In genomic region chr12:55847033-55847432, GRCh38 we compare ENCODE assay signal across 8 cellular contexts. TPM values are rescaled to one million over a fixed set of nuclear protein-coding genes. Genes with fewer than 3 reads are reported as not detected.
DNase-seq lines count a peak whose midpoint lies in the region; ATAC-seq and TF ChIP-seq lines count a peak whose summit lies in the region.

No MANE protein-coding gene starts in this region.

- no peak overlapping the region for H3K4me3 Mint-ChIP-seq in naive thymus-derived CD4-positive, alpha-beta T cell

- H3K27me3 Mint-ChIP-seq in naive thymus-derived CD4-positive, alpha-beta T cell: peaks cover 0 to 10% (median 0%) of the 10 kb centered on the region in 5 donors

- CTCF ChIA-PET in naive thymus-derived CD4-positive, alpha-beta T cell (lab: Charles Lee): no interaction called here

- intact Hi-C loops in naive thymus-derived CD4-positive, alpha-beta T cell (cut with micrococcal nuclease): no loop called here

- H3K9me3 ChIP-seq in naive thymus-derived CD4-positive, alpha-beta T cell (ENCODE audit: control insufficient read depth in 2 of 3, low read length in 3 of 3): no peaks in the 10 kb centered on the region

- ATAC-seq in naive thymus-derived CD4-positive, alpha-beta T cell: peak; percentile 66
- no peak for ATAC-seq in HG02885 (IDR thresholded peaks at IDR 0.05; ENCODE audit: poor library complexity, unreplicated experiment)
- no peak for ATAC-seq in HG03520 (IDR thresholded peaks at IDR 0.05; ENCODE audit: unreplicated experiment)

- peaks cover 0 to 5% (median 0%) of the 10 kb centered on the region in 7 donors for H3K4me1 Mint-ChIP-seq in naive thymus-derived CD4-positive, alpha-beta T cell

- H3K4me3 ChIP-seq in cardiac fibroblast (replicated peaks in 1 of 2; ENCODE audit: low read depth in 2 of 2, low read length in 2 of 2): no peak overlapping the region
- no peak overlapping the region for H3K4me3 ChIP-seq in naive thymus-derived CD4-positive, alpha-beta T cell (ENCODE audit: low read length)

- no peaks in the 10 kb centered on the region for H3K36me3 Mint-ChIP-seq in naive thymus-derived CD4-positive, alpha-beta T cell

- peak overlapping the region in 1 of 9 donors; percentile 25 for H3K27ac Mint-ChIP-seq in naive thymus-derived CD4-positive, alpha-beta T cell

- no peaks in the 10 kb centered on the region for H3K4me1 ChIP-seq in naive thymus-derived CD4-positive, alpha-beta T cell (ENCODE audit: control insufficient read depth in 2 of 2, insufficient read depth in 2 of 2, low read length in 2 of 2)

- no peaks in the 10 kb centered on the region for H3K36me3 ChIP-seq in naive thymus-derived CD4-positive, alpha-beta T cell (ENCODE audit: control insufficient read depth in 2 of 3, insufficient read depth in 3 of 3, low read length in 3 of 3)

- peak; percentile 34 for DNase-seq in stimulated activated CD4-positive, alpha-beta T cell treated with anti-CD3 and anti-CD28 coated beads, Interleukin-15, amount 100 ng/mL, for 24 hours
- no peak for DNase-seq in stimulated activated CD4-positive, alpha-beta T cell treated with anti-CD3 and anti-CD28 coated beads, Interleukin-12 subunit alpha, Interleukin-12 subunit beta, amount 100 ng/mL, for 4 hours
- DNase-seq in cardiac fibroblast (ENCODE audit: low read depth in 2 of 2) (peak; percentile 80 to 93), AML-193 (lab: John Stamatoyannopoulos, UW) (no peak)
- DNase-seq in naive thymus-derived CD4-positive, alpha-beta T cell: no peak
- DNase-seq in activated CD4-positive, CD25-positive, alpha-beta regulatory T cell treated with anti-CD3 and anti-CD28 coated beads, Interleukin-2, amount 50 U/mL, for 72 hours: no peak

- TF ChIP-seq CTCF in cardiac fibroblast (IDR thresholded peaks at IDR 0.05; ENCODE audit: low read depth, low read length): no peak

- no peaks in the 10 kb centered on the region for H3K9me3 Mint-ChIP-seq in naive thymus-derived CD4-positive, alpha-beta T cell

- H3K27me3 ChIP-seq in naive thymus-derived CD4-positive, alpha-beta T cell (ENCODE audit: control insufficient read depth in 2 of 2, insufficient read depth in 2 of 2, low read length in 2 of 2): no peaks in the 10 kb centered on the region

- POLR2A ChIA-PET in naive thymus-derived CD4-positive, alpha-beta T cell (lab: Charles Lee): interaction anchor here (0.8 to 2.0 kb wide), 2 partner anchors 17 to 34 kb away, joined by 3 to 5 read pairs; partner anchors contain the start of gene DNAJC14

- no peak overlapping the region for H3K27ac ChIP-seq in naive thymus-derived CD4-positive, alpha-beta T cell (ENCODE audit: low read depth, low read length)

RNA-seq across cellular contexts. Expression of gene MMP19, which starts 4.3 kb away (rescaled TPM):
- under 1 TPM in 4 of 5 experiments, not detected in 1; 0.24 to 0.84 (median 0.54) TPM for total RNA-seq in naive thymus-derived CD4-positive, alpha-beta T cell
- not detected for polyA plus RNA-seq in naive thymus-derived CD4-positive, alpha-beta T cell

RNA-seq across cellular contexts. Expression of gene DNAJC14, which starts 17.6 kb away (rescaled TPM):
- total RNA-seq in naive thymus-derived CD4-positive, alpha-beta T cell: 10 to 100 TPM; 20.3 to 36.1 (median 35.9) TPM
- polyA plus RNA-seq in naive thymus-derived CD4-positive, alpha-beta T cell: 10 to 100 TPM; 31.9 to 50.4 TPM

RNA-seq across cellular contexts. Expression of gene ORMDL2, which starts 29.2 kb away (rescaled TPM):
- 10 to 100 TPM; 12.3 to 67.3 (median 40.5) TPM for total RNA-seq in naive thymus-derived CD4-positive, alpha-beta T cell
- polyA plus RNA-seq in naive thymus-derived CD4-positive, alpha-beta T cell: 100 to 1,000 TPM in 1 of 2 donors, 10 to 100 TPM in 1; 96.0 to 107 TPM

RNA-seq across cellular contexts. Expression of gene SARNP, which starts 29.5 kb away (rescaled TPM):
- 10 to 100 TPM; 28.0 to 73.0 (median 41.7) TPM for total RNA-seq in naive thymus-derived CD4-positive, alpha-beta T cell
- 100 to 1,000 TPM in 1 of 2 donors, 10 to 100 TPM in 1; 89.7 to 115 TPM for polyA plus RNA-seq in naive thymus-derived CD4-positive, alpha-beta T cell

Comparison
In these comparisons a context has a peak if more than half of its experiments do, and no peak if none do; other contexts are left out.
1. DNase-seq: peak in stimulated activated CD4-positive, alpha-beta T cell treated with anti-CD3 and anti-CD28 coated beads, Interleukin-15, amount 100 ng/mL, for 24 hours (single experiment) and cardiac fibroblast (2 of 2); none in stimulated activated CD4-positive, alpha-beta T cell treated with anti-CD3 and anti-CD28 coated beads, Interleukin-12 subunit alpha, Interleukin-12 subunit beta, amount 100 ng/mL, for 4 hours (single experiment), naive thymus-derived CD4-positive, alpha-beta T cell (0 of 9), AML-193 (0 of 2) and activated CD4-positive, CD25-positive, alpha-beta regulatory T cell treated with anti-CD3 and anti-CD28 coated beads, Interleukin-2, amount 50 U/mL, for 72 hours (single experiment).